1 cellular context compared by ENCODE assay signal in the genomic region with DNA sequence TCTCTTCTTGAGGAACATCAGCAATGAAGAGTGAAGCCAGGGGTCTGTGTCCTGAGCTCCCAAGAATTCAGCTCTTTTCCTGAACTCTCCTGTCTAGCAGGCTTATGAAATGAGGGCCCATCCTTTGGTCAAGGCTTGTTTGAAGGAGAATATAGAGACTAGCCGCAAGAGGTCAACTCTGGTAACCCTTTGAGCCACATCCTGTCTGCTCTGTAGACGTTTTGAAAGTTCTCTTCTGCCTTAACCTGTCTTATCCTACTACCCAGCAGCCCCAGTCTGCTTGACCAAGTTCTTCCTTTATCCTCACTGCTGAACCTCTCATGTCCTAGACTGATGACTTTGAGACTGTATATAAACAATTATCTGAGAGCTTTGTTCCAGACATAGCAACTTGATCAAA.
TF ChIP-seq lines count a peak whose summit lies in the region.

No MANE protein-coding gene starts in this region.

TF ChIP-seq in K562, 482 proteins besides CTCF, POLR2A, EP300 and RAD21:
- TF ChIP-seq, protein P1, sequence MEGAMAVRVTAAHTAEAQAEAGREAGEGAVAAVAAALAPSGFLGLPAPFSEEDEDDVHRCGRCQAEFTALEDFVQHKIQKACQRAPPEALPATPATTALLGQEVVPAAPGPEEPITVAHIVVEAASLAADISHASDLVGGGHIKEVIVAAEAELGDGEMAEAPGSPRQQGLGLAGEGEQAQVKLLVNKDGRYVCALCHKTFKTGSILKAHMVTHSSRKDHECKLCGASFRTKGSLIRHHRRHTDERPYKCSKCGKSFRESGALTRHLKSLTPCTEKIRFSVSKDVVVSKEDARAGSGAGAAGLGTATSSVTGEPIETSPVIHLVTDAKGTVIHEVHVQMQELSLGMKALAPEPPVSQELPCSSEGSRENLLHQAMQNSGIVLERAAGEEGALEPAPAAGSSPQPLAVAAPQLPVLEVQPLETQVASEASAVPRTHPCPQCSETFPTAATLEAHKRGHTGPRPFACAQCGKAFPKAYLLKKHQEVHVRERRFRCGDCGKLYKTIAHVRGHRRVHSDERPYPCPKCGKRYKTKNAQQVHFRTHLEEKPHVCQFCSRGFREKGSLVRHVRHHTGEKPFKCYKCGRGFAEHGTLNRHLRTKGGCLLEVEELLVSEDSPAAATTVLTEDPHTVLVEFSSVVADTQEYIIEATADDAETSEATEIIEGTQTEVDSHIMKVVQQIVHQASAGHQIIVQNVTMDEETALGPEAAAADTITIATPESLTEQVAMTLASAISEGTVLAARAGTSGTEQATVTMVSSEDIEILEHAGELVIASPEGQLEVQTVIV (CRISPR knock-in tag; IDR thresholded peaks at IDR 0.05; ENCODE audit: borderline replicate concordance): no peak
- TF ChIP-seq AFF1 (IDR thresholded peaks at IDR 0.05; ENCODE audit: low read depth in 1 of 2, partially characterized antibody in 2 of 2) (no peak), ZNF561 (CRISPR knock-in tag; conservative IDR thresholded peaks at IDR 0.05) (no peak), ARID3A (IDR thresholded peaks at IDR 0.05; ENCODE audit: borderline replicate concordance, low read depth, low read length) (no peak), ELF4 (CRISPR knock-in tag; IDR thresholded peaks at IDR 0.05) (no peak), ZNF197 (CRISPR knock-in tag; IDR thresholded peaks at IDR 0.05; ENCODE audit: low read depth) (no peak), PRPF4 (IDR thresholded peaks at IDR 0.05; ENCODE audit: insufficient read depth, low read depth, low read length, poor library complexity, severe bottlenecking) (no peak), CBFA2T3 (IDR thresholded peaks at IDR 0.05) (peak; percentile 19; the same call in 1 of the 2 replicates), MAX (CRISPR knock-in tag; IDR thresholded peaks at IDR 0.05) (no peak), BRD4 (IDR thresholded peaks at IDR 0.05) (no peak), CREB1 (IDR thresholded peaks at IDR 0.05) (no peak), CREB1 (CRISPR knock-in tag; IDR thresholded peaks at IDR 0.05) (no peak), ZNF584 (CRISPR knock-in tag; IDR thresholded peaks at IDR 0.05; ENCODE audit: low read depth) (0 out of 2 replicates have a peak, but pooled peaks have one; percentile 30), CTCFL (IDR thresholded peaks at IDR 0.05; ENCODE audit: borderline replicate concordance, insufficient read depth, low read depth, low read length, poor library complexity, severe bottlenecking) (no peak), ETV5 (CRISPR knock-in tag; IDR thresholded peaks at IDR 0.05; ENCODE audit: low read depth) (peak; percentile 62; the same call in 1 of the 2 replicates), ETV1 (tag; conservative IDR thresholded peaks at IDR 0.05; ENCODE audit: low read depth) (0 out of 2 replicates have a peak, but pooled peaks have one; percentile 16), ZNF146 (CRISPR knock-in tag; IDR thresholded peaks at IDR 0.05; ENCODE audit: unreplicated experiment) (no peak), ZNF217 (CRISPR knock-in tag; IDR thresholded peaks at IDR 0.05) (no peak), ARID3B (CRISPR knock-in tag; IDR thresholded peaks at IDR 0.05; ENCODE audit: borderline replicate concordance) (no peak), ZNF316 (IDR thresholded peaks at IDR 0.05) (no peak), POU5F1 (IDR thresholded peaks at IDR 0.05; ENCODE audit: borderline replicate concordance, low read depth, low read length, partially characterized antibody) (no peak), ZNF384 (IDR thresholded peaks at IDR 0.05; ENCODE audit: low read depth, low read length) (no peak), CXXC5 (CRISPR knock-in tag; IDR thresholded peaks at IDR 0.05) (no peak), SIN3A (IDR thresholded peaks at IDR 0.05; ENCODE audit: borderline replicate concordance in 2 of 2, control insufficient read depth in 1 of 2, low read depth in 2 of 2, low read length in 2 of 2) (no peak), RBM34 (IDR thresholded peaks at IDR 0.05; ENCODE audit: borderline replicate concordance, insufficient read depth, low read length) (no peak), SMAD4 (CRISPR knock-in tag; conservative IDR thresholded peaks at IDR 0.05) (peak; percentile 82), NR2C2 (CRISPR knock-in tag; IDR thresholded peaks at IDR 0.05) (no peak), NR2C2 (tag; IDR thresholded peaks at IDR 0.05) (peak; percentile 39; the same call in 1 of the 2 replicates), HINFP (tag; conservative IDR thresholded peaks at IDR 0.05; ENCODE audit: low read depth) (no peak)
- TF ChIP-seq, protein P2, sequence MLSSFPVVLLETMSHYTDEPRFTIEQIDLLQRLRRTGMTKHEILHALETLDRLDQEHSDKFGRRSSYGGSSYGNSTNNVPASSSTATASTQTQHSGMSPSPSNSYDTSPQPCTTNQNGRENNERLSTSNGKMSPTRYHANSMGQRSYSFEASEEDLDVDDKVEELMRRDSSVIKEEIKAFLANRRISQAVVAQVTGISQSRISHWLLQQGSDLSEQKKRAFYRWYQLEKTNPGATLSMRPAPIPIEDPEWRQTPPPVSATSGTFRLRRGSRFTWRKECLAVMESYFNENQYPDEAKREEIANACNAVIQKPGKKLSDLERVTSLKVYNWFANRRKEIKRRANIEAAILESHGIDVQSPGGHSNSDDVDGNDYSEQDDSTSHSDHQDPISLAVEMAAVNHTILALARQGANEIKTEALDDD (IDR thresholded peaks at IDR 0.05): peak; percentile 95
- TF ChIP-seq, protein P3, sequence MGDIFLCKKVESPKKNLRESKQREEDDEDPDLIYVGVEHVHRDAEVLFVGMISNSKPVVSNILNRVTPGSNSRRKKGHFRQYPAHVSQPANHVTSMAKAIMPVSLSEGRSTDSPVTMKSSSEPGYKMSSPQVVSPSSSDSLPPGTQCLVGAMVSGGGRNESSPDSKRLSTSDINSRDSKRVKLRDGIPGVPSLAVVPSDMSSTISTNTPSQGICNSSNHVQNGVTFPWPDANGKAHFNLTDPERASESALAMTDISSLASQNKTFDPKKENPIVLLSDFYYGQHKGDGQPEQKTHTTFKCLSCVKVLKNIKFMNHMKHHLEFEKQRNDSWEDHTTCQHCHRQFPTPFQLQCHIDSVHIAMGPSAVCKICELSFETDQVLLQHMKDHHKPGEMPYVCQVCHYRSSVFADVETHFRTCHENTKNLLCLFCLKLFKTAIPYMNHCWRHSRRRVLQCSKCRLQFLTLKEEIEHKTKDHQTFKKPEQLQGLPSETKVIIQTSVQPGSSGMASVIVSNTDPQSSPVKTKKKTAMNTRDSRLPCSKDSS (IDR thresholded peaks at IDR 0.05; ENCODE audit: low read depth, partially characterized antibody): no peak
- TF ChIP-seq, protein P4, sequence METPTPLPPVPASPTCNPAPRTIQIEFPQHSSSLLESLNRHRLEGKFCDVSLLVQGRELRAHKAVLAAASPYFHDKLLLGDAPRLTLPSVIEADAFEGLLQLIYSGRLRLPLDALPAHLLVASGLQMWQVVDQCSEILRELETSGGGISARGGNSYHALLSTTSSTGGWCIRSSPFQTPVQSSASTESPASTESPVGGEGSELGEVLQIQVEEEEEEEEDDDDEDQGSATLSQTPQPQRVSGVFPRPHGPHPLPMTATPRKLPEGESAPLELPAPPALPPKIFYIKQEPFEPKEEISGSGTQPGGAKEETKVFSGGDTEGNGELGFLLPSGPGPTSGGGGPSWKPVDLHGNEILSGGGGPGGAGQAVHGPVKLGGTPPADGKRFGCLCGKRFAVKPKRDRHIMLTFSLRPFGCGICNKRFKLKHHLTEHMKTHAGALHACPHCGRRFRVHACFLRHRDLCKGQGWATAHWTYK (CRISPR knock-in tag; IDR thresholded peaks at IDR 0.05): no peak
- TF ChIP-seq, protein P5, sequence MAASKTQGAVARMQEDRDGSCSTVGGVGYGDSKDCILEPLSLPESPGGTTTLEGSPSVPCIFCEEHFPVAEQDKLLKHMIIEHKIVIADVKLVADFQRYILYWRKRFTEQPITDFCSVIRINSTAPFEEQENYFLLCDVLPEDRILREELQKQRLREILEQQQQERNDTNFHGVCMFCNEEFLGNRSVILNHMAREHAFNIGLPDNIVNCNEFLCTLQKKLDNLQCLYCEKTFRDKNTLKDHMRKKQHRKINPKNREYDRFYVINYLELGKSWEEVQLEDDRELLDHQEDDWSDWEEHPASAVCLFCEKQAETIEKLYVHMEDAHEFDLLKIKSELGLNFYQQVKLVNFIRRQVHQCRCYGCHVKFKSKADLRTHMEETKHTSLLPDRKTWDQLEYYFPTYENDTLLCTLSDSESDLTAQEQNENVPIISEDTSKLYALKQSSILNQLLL (CRISPR knock-in tag; IDR thresholded peaks at IDR 0.05; ENCODE audit: borderline replicate concordance): no peak
